ENCODE assay signal across 1 cellular context in genomic region chr6:146890644-146891434, GRCh38.
TF ChIP-seq lines count a peak whose summit lies in the region.

No MANE protein-coding gene starts in this region.

TF ChIP-seq in K562, 482 proteins besides CTCF, POLR2A, EP300 and RAD21 (continued from another document and continues in another):
- no peak for TF ChIP-seq CHD7 (IDR thresholded peaks at IDR 0.05; ENCODE audit: low read depth, low read length)
- no peak for TF ChIP-seq ZKSCAN8 (CRISPR knock-in tag; IDR thresholded peaks at IDR 0.05)
- no peak for TF ChIP-seq GABPB2 (CRISPR knock-in tag; conservative IDR thresholded peaks at IDR 0.05)
- no peak for TF ChIP-seq MEF2A (IDR thresholded peaks at IDR 0.05; ENCODE audit: control insufficient read depth, low read depth, low read length)
- TF ChIP-seq ZNF133 (CRISPR knock-in tag; IDR thresholded peaks at IDR 0.05): no peak
- TF ChIP-seq PHF21A (IDR thresholded peaks at IDR 0.05; ENCODE audit: borderline replicate concordance, low read depth): no peak
- TF ChIP-seq PCBP1 (IDR thresholded peaks at IDR 0.05; ENCODE audit: low read depth, low read length, poor library complexity, severe bottlenecking): no peak
- TF ChIP-seq VEZF1 (CRISPR knock-in tag; IDR thresholded peaks at IDR 0.05): 0 out of 2 replicates have a peak, but pooled peaks have one; percentile 25
- TF ChIP-seq E2F1 (CRISPR knock-in tag; IDR thresholded peaks at IDR 0.05): 0 out of 2 replicates have a peak, but pooled peaks have one; percentile 15
- TF ChIP-seq ZNF395 (CRISPR knock-in tag; IDR thresholded peaks at IDR 0.05): peak; percentile 78; the same call in 1 of the 2 replicates
- peak; percentile 55; the same call in 1 of the 2 replicates for TF ChIP-seq FOXM1 (IDR thresholded peaks at IDR 0.05; ENCODE audit: low read depth)
- TF ChIP-seq FOXM1 (CRISPR knock-in tag; IDR thresholded peaks at IDR 0.05; ENCODE audit: low read depth): no peak
- TF ChIP-seq PHF8 (IDR thresholded peaks at IDR 0.05; ENCODE audit: borderline replicate concordance, low read length): no peak
- peak; percentile 59; the same call in 1 of the 2 replicates for TF ChIP-seq GATAD2A (IDR thresholded peaks at IDR 0.05)
- no peak for TF ChIP-seq ETV6 (IDR thresholded peaks at IDR 0.05; ENCODE audit: borderline replicate concordance in 1 of 2, low read depth in 2 of 2, low read length in 1 of 2)
- no peak for TF ChIP-seq ETV6 (CRISPR knock-in tag; IDR thresholded peaks at IDR 0.05; ENCODE audit: borderline replicate concordance)
- no peak for TF ChIP-seq ZC3H11A (IDR thresholded peaks at IDR 0.05; ENCODE audit: low read depth, low read length)
- no peak for TF ChIP-seq BRD4 (IDR thresholded peaks at IDR 0.05)
- TF ChIP-seq RBM17 (IDR thresholded peaks at IDR 0.05; ENCODE audit: borderline replicate concordance, low read depth, low read length): no peak
- no peak for TF ChIP-seq SMC3 (conservative IDR thresholded peaks at IDR 0.05; ENCODE audit: insufficient read depth, low read depth, low read length)
- TF ChIP-seq ZNF609 (CRISPR knock-in tag; IDR thresholded peaks at IDR 0.05; ENCODE audit: borderline replicate concordance): no peak
- 0 out of 2 replicates have a peak, but pooled peaks have one; percentile 19 for TF ChIP-seq ATF7 (IDR thresholded peaks at IDR 0.05)
- no peak for TF ChIP-seq NFIC (IDR thresholded peaks at IDR 0.05)
- TF ChIP-seq CXXC5 (CRISPR knock-in tag; IDR thresholded peaks at IDR 0.05): peak; percentile 73
- no peak for TF ChIP-seq ZBTB8A (IDR thresholded peaks at IDR 0.05; ENCODE audit: partially characterized antibody)
- TF ChIP-seq ZBED1 (IDR thresholded peaks at IDR 0.05): no peak
- 0 out of 2 replicates have a peak, but pooled peaks have one; percentile 31 for TF ChIP-seq ARID3A (IDR thresholded peaks at IDR 0.05; ENCODE audit: borderline replicate concordance, low read depth, low read length)
- TF ChIP-seq DDX20 (tag; IDR thresholded peaks at IDR 0.05; ENCODE audit: low read depth): peak; percentile 86
- no peak for TF ChIP-seq ZNF507 (tag; conservative IDR thresholded peaks at IDR 0.05)
- no peak for TF ChIP-seq ZNF655 (CRISPR knock-in tag; IDR thresholded peaks at IDR 0.05)
